Comparison of ENCODE assay signal across 22 cellular contexts in genomic region chr4:181319629-181320028, GRCh38.
"Had no signal": no experiment of that assay in that cellular context is flagged by ENCODE, and none has a peak within 500 bp of the region (broad histone marks: within the 10 kb centered on the region; RNA-seq: fewer than 3 reads in every experiment).

No MANE protein-coding gene starts in this region.

- FAIRE-seq: endometrium, small intestine had no signal

- H3K27ac ChIP-seq: coronary artery, ovary, psoas muscle, right lobe of liver, stomach had no signal

- H3K36me3 ChIP-seq: ovary, right lobe of liver, stomach had no signal

- H3K4me3 ChIP-seq: coronary artery, ovary, psoas muscle, right lobe of liver, stomach had no signal

- H3K4me1 Mint-ChIP-seq: naive thymus-derived CD8-positive, alpha-beta T cell had no signal

- DNase-seq: activated CD4-positive, CD25-positive, alpha-beta regulatory T cell treated with anti-CD3 and anti-CD28 coated beads, Interleukin-2, amount 50 U/mL, for 72 hours; activated CD8-positive, alpha-beta memory T cell treated with anti-CD3 and anti-CD28 coated beads for 24 hours; activated CD8-positive, alpha-beta memory T cell treated with anti-CD3 and anti-CD28 coated beads, Interleukin-2, amount 50 U/mL, for 48 hours; activated effector memory CD4-positive, alpha-beta T cell treated with Interleukin-2 at 50 U/mL for 16 hours; activated naive CD4-positive, alpha-beta T cell treated with anti-CD3 and anti-CD28 coated beads, Interleukin-2, amount 50 U/mL, for 16 hours; activated T-cell treated with anti-CD3 and anti-CD28 coated beads, Interleukin-2, amount 50 U/mL, for 48 hours; aorta; erythroblast; foreskin melanocyte; hypothalamus; mesendoderm; naive thymus-derived CD8-positive, alpha-beta T cell; ovary; psoas muscle; right lobe of liver; small intestine; stimulated activated CD4-positive, alpha-beta T cell treated with anti-CD3 and anti-CD28 coated beads, Interleukin-15, amount 100 ng/mL, for 24 hours; stimulated activated CD4-positive, alpha-beta T cell treated with anti-CD3 and anti-CD28 coated beads, Interleukin-2, amount 100 ng/mL, for 48 hours; stomach; trophoblast cell had no signal

- H3K27ac Mint-ChIP-seq: naive thymus-derived CD8-positive, alpha-beta T cell had no signal

- H3K4me1 ChIP-seq: right lobe of liver, stomach had no signal

- H3K27me3 ChIP-seq: ovary, right lobe of liver, stomach had no signal

- H3K36me3 Mint-ChIP-seq: naive thymus-derived CD8-positive, alpha-beta T cell had no signal

- H3K4me3 Mint-ChIP-seq: naive thymus-derived CD8-positive, alpha-beta T cell had no signal

- ATAC-seq: naive thymus-derived CD8-positive, alpha-beta T cell; right lobe of liver had no signal

- H3K9me3 ChIP-seq: ovary, right lobe of liver, stomach had no signal
